ENCODE assay signal across 8 cellular contexts in the genomic region with DNA sequence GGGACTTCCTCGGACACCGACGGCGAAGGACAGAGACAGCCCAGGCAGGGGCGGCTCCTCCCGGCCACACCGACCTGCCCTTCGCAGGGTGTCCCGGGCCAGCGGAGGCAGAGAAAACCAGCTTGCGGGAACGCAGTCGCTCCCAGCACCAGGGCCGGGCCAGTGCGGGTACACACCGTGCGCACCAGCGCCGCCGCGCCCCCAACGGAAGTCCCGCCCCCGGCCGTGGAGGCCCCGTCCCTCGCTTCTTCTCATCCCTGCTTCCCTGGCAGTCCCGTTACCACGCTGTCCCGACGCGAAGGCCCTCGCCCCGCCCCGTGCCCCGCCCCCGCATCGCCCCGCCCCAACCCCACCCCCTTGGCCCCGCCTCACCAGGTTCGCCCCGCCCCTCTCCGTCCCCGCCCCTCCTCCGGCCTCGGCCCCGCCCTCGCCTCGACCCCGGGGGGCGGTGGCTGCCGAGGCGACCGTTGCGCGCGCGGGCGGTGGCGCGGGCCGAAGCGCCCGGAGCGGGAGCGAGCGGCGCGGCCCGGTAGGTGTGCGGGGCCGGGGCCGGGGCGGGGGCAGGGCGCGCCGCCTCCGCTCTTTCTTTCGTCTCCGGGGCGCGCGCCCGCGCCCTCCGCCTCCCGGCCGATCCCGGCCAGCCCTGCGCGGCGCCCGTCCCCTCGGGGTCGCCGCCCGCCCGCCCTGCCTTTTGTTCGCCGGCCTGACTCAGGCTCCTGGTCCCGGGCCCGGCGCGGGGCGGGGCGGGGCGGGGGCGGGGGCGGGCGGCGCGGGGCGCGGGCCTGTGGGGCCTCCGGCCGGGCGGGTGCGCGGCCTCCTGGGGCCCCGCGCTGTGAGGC. TPM values are rescaled to one million over a fixed set of nuclear protein-coding genes. Genes with fewer than 3 reads are reported as not detected.
DNase-seq lines count a peak whose midpoint lies in the region; ATAC-seq, FAIRE-seq and TF ChIP-seq lines count a peak whose summit lies in the region.

Gene RGS12 (plus strand): TSS at position 451 of the 839 bp plus-strand sequence. CDS start 23,150 bp downstream, outside the sequence.

- H3K9me3 ChIP-seq in MG63 (no peaks in the 10 kb centered on the region), gastroesophageal sphincter (peaks cover 0 to 13% (median 0%) of the 10 kb centered on the region in 3 donors), neutrophil (no peaks in the 10 kb centered on the region), subcutaneous abdominal adipose tissue (ENCODE audit: control insufficient read depth in 5 of 5, low read length in 5 of 5) (peaks cover 0 to 7% (median 3%) of the 10 kb centered on the region in 5 donors)

- H3K9ac ChIP-seq in subcutaneous abdominal adipose tissue (ENCODE audit: low read length in 5 of 5) = peak within 1 kb of the TSS; percentile 19 to 92 (median 85)

- no peak for TF ChIP-seq EP300 in gastroesophageal sphincter (IDR thresholded peaks at IDR 0.05)

- peak; percentile 88 for TF ChIP-seq POLR2A in H54 (IDR thresholded peaks at IDR 0.05; ENCODE audit: low read depth, low read length)
- TF ChIP-seq POLR2A in gastroesophageal sphincter (IDR thresholded peaks at IDR 0.05) = peak; percentile 91 to 93

- no peaks in the 10 kb centered on the region for H3K27me3 ChIP-seq in MG63
- no peaks in the 10 kb centered on the region for H3K27me3 ChIP-seq in gastroesophageal sphincter
- H3K27me3 ChIP-seq in neutrophil = peaks cover 91% of the 10 kb centered on the region
- H3K27me3 ChIP-seq in subcutaneous abdominal adipose tissue (ENCODE audit: control insufficient read depth in 5 of 5, insufficient read depth in 4 of 5, low read length in 5 of 5) = peaks cover 0 to 11% (median 7%) of the 10 kb centered on the region in 5 donors

- H3K36me3 Mint-ChIP-seq in activated naive CD4-positive, alpha-beta T cell treated with anti-CD3 and anti-CD28 coated beads, Interleukin-2, amount 10 ng/mL, durations not matched to agents 7 days and 5 days = peaks cover 6% of the 10 kb centered on the region

- H3K4me3 ChIP-seq in MG63 (peak within 1 kb of the TSS; percentile 67), gastroesophageal sphincter (peak within 1 kb of the TSS; percentile 95 to 96), neutrophil (ENCODE audit: low read depth in 1 of 2, low read length in 1 of 2) (peak within 1 kb of the TSS; percentile 64 to 77), subcutaneous abdominal adipose tissue (ENCODE audit: low read depth in 1 of 5, low read length in 5 of 5) (peak within 1 kb of the TSS; percentile 71 to 90 (median 81))

- in situ Hi-C loops in SK-MEL-5 (cut with HindIII; ENCODE audit: low pct_unique_long_range_greater_than_20kb, low sequenced_read_pairs) = no loop called here

- peaks cover 88% of the 10 kb centered on the region for H3K27me3 Mint-ChIP-seq in activated naive CD4-positive, alpha-beta T cell treated with anti-CD3 and anti-CD28 coated beads, Interleukin-2, amount 10 ng/mL, durations not matched to agents 7 days and 5 days

- no CpG with 5 or more reads among the region's 121 CpGs for WGBS in gastroesophageal sphincter (ENCODE audit: low coverage in 1 of 2), 2 donors

- DNase-seq in DMS79 (lab: John Stamatoyannopoulos, UW) = peak; percentile 47
- DNase-seq in H54 (ENCODE audit: insufficient read length, low spot score) = peak; percentile 98
- DNase-seq in MG63 = peak; percentile 93
- peak; percentile 92 for DNase-seq in SK-MEL-5 (ENCODE audit: low read depth, low spot score)
- DNase-seq in activated naive CD4-positive, alpha-beta T cell treated with anti-CD3 and anti-CD28 coated beads, Interleukin-2, amount 10 ng/mL, durations not matched to agents 7 days and 5 days = peak; percentile 91

- FAIRE-seq in H54 (lab: Jason Lieb, UNC) = no peak

- H3K27ac ChIP-seq in gastroesophageal sphincter (peak within 1 kb of the TSS; percentile 97 to 99 (median 98)), neutrophil (peak within 1 kb of the TSS; percentile 23), subcutaneous abdominal adipose tissue (ENCODE audit: low read depth, low read length) (peak within 1 kb of the TSS; percentile 74)

- no peak for TF ChIP-seq CTCF in gastroesophageal sphincter (IDR thresholded peaks at IDR 0.05)
- no peak for TF ChIP-seq CTCF in neutrophil (IDR thresholded peaks at IDR 0.05)

- H3K4me1 ChIP-seq in gastroesophageal sphincter = peaks cover 0 to 46% (median 5%) of the 10 kb centered on the region in 3 donors
- peaks cover 12 to 14% of the 10 kb centered on the region in 2 experiments for H3K4me1 ChIP-seq in neutrophil (ENCODE audit: control insufficient read depth in 1 of 2, insufficient read depth in 1 of 2, low read depth in 1 of 2, low read length in 1 of 2)
- peaks cover 1 to 40% (median 33%) of the 10 kb centered on the region in 5 donors for H3K4me1 ChIP-seq in subcutaneous abdominal adipose tissue (ENCODE audit: control insufficient read depth in 5 of 5, insufficient read depth in 5 of 5, low read length in 5 of 5)

- H3K4me3 Mint-ChIP-seq in activated naive CD4-positive, alpha-beta T cell treated with anti-CD3 and anti-CD28 coated beads, Interleukin-2, amount 10 ng/mL, durations not matched to agents 7 days and 5 days = peak within 1 kb of the TSS; percentile 86

- H3K27ac Mint-ChIP-seq in activated naive CD4-positive, alpha-beta T cell treated with anti-CD3 and anti-CD28 coated beads, Interleukin-2, amount 10 ng/mL, durations not matched to agents 7 days and 5 days = peak within 1 kb of the TSS; percentile 31

- H3K9me3 Mint-ChIP-seq in activated naive CD4-positive, alpha-beta T cell treated with anti-CD3 and anti-CD28 coated beads, Interleukin-2, amount 10 ng/mL, durations not matched to agents 7 days and 5 days = no peaks in the 10 kb centered on the region

- H3K36me3 ChIP-seq in MG63 (no peaks in the 10 kb centered on the region), gastroesophageal sphincter (peaks cover 0 to 7% of the 10 kb centered on the region in 2 donors), neutrophil (no peaks in the 10 kb centered on the region), subcutaneous abdominal adipose tissue (ENCODE audit: control insufficient read depth in 5 of 5, insufficient read depth in 5 of 5, low read length in 5 of 5) (no peaks in the 10 kb centered on the region)

- ATAC-seq in gastroesophageal sphincter = peak; percentile 96

- CTCF ChIA-PET in activated naive CD4-positive, alpha-beta T cell treated with anti-CD3 and anti-CD28 coated beads, Interleukin-2, amount 10 ng/mL, durations not matched to agents 7 days and 5 days (lab: Charles Lee) = no interaction called here

- peaks cover 19% of the 10 kb centered on the region for H3K4me1 Mint-ChIP-seq in activated naive CD4-positive, alpha-beta T cell treated with anti-CD3 and anti-CD28 coated beads, Interleukin-2, amount 10 ng/mL, durations not matched to agents 7 days and 5 days

RNA-seq across cellular contexts. Expression of gene RGS12, which starts in this region (rescaled TPM):
- 9.8 and 21.4 TPM in 2 replicates for total RNA-seq in MG63 (2014; rRNA removed; shearing (Covaris generic); ENCODE audit: low replicate concordance)
- 3.9 and 4.8 TPM in 2 replicates for total RNA-seq in SK-MEL-5 (2014; rRNA removed; shearing (Covaris generic))
- 6.1 and 6.6 TPM in 2 replicates for polyA plus RNA-seq in SK-MEL-5 (2015; cell fraction: cytosol; rRNA removed)
- polyA plus RNA-seq in SK-MEL-5 (2015; cell fraction: nucleus; rRNA removed) = 19.9 and 22.7 TPM in 2 replicates
- 10 to 100 TPM; 24.1 to 32.7 (median 29.1) TPM for total RNA-seq in gastroesophageal sphincter

Comparison
In these comparisons a context has a peak if more than half of its experiments do, and no peak if none do; other contexts are left out.
1. Peak in every context shown above with its lines: DNase-seq, ATAC-seq, H3K4me3 ChIP-seq and H3K27ac ChIP-seq.
2. DNase-seq: peak in every context shown above with its lines; median percentile 98 in H54; 93 in MG63; 92 in SK-MEL-5; 91 in activated naive CD4-positive, alpha-beta T cell treated with anti-CD3 and anti-CD28 coated beads, Interleukin-2, amount 10 ng/mL, durations not matched to agents 7 days and 5 days; 47 in DMS79.
3. H3K27ac ChIP-seq: peak in every context shown above with its lines; median percentile 98 in gastroesophageal sphincter; 74 in subcutaneous abdominal adipose tissue; 23 in neutrophil.